Comparison of ENCODE assay signal across 8 cellular contexts in genomic region chr16:24516900-24517669, GRCh38. TPM values are rescaled to one million over a fixed set of nuclear protein-coding genes. Genes with fewer than 3 reads are reported as not detected.
A peak's percentile ranks its signal among the peaks of the same experiment; 100 is the strongest.
DNase-seq lines count a peak whose midpoint lies in the region; ATAC-seq, FAIRE-seq and TF ChIP-seq lines count a peak whose summit lies in the region.

No MANE protein-coding gene starts in this region.

- no peaks in the 10 kb centered on the region for H3K36me3 Mint-ChIP-seq in activated naive CD8-positive, alpha-beta T cell
- no peaks in the 10 kb centered on the region for H3K36me3 Mint-ChIP-seq in glutamatergic neuron (ENCODE audit: unreplicated experiment)

- H3K27ac Mint-ChIP-seq in activated naive CD8-positive, alpha-beta T cell, result peak overlapping the region; percentile 29
- H3K27ac Mint-ChIP-seq in glutamatergic neuron (ENCODE audit: unreplicated experiment), result no peak overlapping the region

- peak overlapping the region in 1 of 4 donors; percentile 15 for H3K4me3 ChIP-seq in transverse colon

- peak; percentile 89 for TF ChIP-seq CTCF in glutamatergic neuron (IDR thresholded peaks at IDR 0.05; ENCODE audit: partially characterized antibody, unreplicated experiment)
- peak; percentile 84 to 88 (median 85) for TF ChIP-seq CTCF in transverse colon (IDR thresholded peaks at IDR 0.05)

- no peak for TF ChIP-seq EP300 in transverse colon (IDR thresholded peaks at IDR 0.05; ENCODE audit: low read depth)

- intact Hi-C loops in transverse colon (cut with DNase I; ENCODE audit: low total_unique reads), result no loop called here

- peak overlapping the region in 1 of 4 donors; percentile 21 for H3K27ac ChIP-seq in transverse colon

- no peak for ATAC-seq in HG02870 (IDR thresholded peaks at IDR 0.05; ENCODE audit: unreplicated experiment)

- WGBS in transverse colon (ENCODE audit: low coverage in 1 of 2), 2 donors, result 10 to 30% methylated on average over 6 to 20 of the region's 20 CpGs

- no peaks in the 10 kb centered on the region for H3K9me3 ChIP-seq in transverse colon

- TF ChIP-seq POLR2A in transverse colon (IDR thresholded peaks at IDR 0.05), result no peak

- peaks cover 0 to 5% (median 2%) of the 10 kb centered on the region in 4 donors for H3K4me1 ChIP-seq in transverse colon

- FAIRE-seq in G401.6 (lab: Jason Lieb, UNC), result peak; percentile 76

- no peaks in the 10 kb centered on the region for H3K36me3 ChIP-seq in transverse colon

- DNase-seq in NCI-H1105 treated with DMSO at 0.1 percent for 48 hours (lab: John Stamatoyannopoulos, UW), result peak; percentile 74
- DNase-seq in SW 1271 (lab: John Stamatoyannopoulos, UW), result peak; percentile 12 to 73
- DNase-seq in glutamatergic neuron, result peak; percentile 79
- DNase-seq in pons (ENCODE audit: low spot score), result peak; percentile 87
- peak; percentile 85 for DNase-seq in transverse colon

- in situ Hi-C loops in transverse colon (cut with MboI; ENCODE audit: low pct_ligation_motif_present in 1 of 4, low pct_unique_long_range_greater_than_20kb in 1 of 4, low sequenced_read_pairs in 3 of 4), result no loop called here

- H3K4me3 Mint-ChIP-seq in activated naive CD8-positive, alpha-beta T cell, result peak overlapping the region; percentile 47
- H3K4me3 Mint-ChIP-seq in glutamatergic neuron (ENCODE audit: unreplicated experiment), result no peak overlapping the region

- no peaks in the 10 kb centered on the region for H3K9me3 Mint-ChIP-seq in activated naive CD8-positive, alpha-beta T cell (ENCODE audit: low read depth)
- peaks cover 2% of the 10 kb centered on the region for H3K9me3 Mint-ChIP-seq in glutamatergic neuron (ENCODE audit: unreplicated experiment)

- H3K27me3 Mint-ChIP-seq in activated naive CD8-positive, alpha-beta T cell, result no peaks in the 10 kb centered on the region
- H3K27me3 Mint-ChIP-seq in glutamatergic neuron (ENCODE audit: unreplicated experiment), result peaks cover 3% of the 10 kb centered on the region

- peaks cover 4% of the 10 kb centered on the region for H3K4me1 Mint-ChIP-seq in activated naive CD8-positive, alpha-beta T cell (ENCODE audit: low read depth)
- peaks cover 4% of the 10 kb centered on the region for H3K4me1 Mint-ChIP-seq in glutamatergic neuron (ENCODE audit: low read depth, unreplicated experiment)

- peaks cover 3% of the 10 kb centered on the region for H3K27me3 ChIP-seq in transverse colon

RNA-seq across cellular contexts. Expression of gene RBBP6, which starts 22.3 kb away (rescaled TPM):
- 56.9 TPM for total RNA-seq in glutamatergic neuron (ENCODE audit: unreplicated experiment)
- total RNA-seq in transverse colon, result 10 to 100 TPM; 38.5 to 67.5 (median 58.5) TPM
